In the genomic region with DNA sequence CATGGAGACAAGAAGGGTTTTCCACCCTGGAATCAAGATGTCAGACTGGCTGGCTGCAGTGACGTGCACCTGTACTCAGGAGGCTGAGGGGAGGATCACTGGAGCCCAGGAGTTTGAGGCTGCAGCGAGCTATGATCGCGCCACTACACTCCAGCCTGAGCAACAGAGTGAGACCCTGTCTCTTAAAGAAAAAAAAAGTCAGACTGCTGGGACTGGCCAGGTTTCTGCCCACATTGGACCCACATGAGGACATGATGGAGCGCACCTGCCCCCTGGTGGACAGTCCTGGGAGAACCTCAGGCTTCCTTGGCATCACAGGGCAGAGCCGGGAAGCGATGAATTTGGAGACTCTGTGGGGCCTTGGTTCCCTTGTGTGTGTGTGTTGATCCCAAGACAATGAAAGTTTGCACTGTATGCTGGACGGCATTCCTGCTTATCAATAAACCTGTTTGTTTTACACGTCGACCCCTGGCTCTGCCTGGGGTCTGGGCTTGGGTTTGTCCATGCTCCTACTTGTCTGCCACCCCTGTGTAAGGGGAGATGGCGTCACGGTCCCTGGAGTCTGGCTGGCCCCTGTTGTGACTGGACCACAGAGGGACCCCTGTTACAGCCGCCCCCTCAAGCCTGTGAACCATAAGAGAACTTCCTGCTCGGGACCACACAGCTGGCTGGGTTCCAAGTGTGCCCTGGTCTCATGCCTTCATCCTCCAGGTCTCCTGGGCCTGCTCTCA, we compare ENCODE assay signal across 8 cellular contexts.
DNase-seq lines count a peak whose midpoint lies in the region; ATAC-seq and TF ChIP-seq lines count a peak whose summit lies in the region.

No MANE protein-coding gene starts in this region.

- H3K4me1 ChIP-seq in BLaER1 = peaks cover 46% of the 10 kb centered on the region

- no peaks in the 10 kb centered on the region for H4K20me1 ChIP-seq in BLaER1

- DNase-seq in NCI-H2107 (lab: John Stamatoyannopoulos, UW) = peak; percentile 26
- peak; percentile 84 for DNase-seq in UCSD-AML1 (lab: John Stamatoyannopoulos, UW; ENCODE audit: unreplicated experiment)
- peak; percentile 73 for DNase-seq in astrocyte of the spinal cord (ENCODE audit: low read depth, low spot score)
- peak in 50 of 51 donors; percentile 13 to 93 (median 68) for DNase-seq in hypothalamus (lab: John Stamatoyannopoulos, UW)
- DNase-seq in smooth muscle cell of the brain vasculature (ENCODE audit: low read depth, low spot score) = peak; percentile 67

- H3K27ac ChIP-seq in BLaER1 = peak overlapping the region; percentile 18; the same call in 1 of the 2 replicates

- no peak overlapping the region for H3K4me3 ChIP-seq in BLaER1
- no peak overlapping the region for H3K4me3 ChIP-seq in astrocyte of the spinal cord (ENCODE audit: low read depth, low read length)

- H3K36me3 ChIP-seq in BLaER1 = no peaks in the 10 kb centered on the region

- peak; percentile 91 for TF ChIP-seq CTCF in astrocyte of the spinal cord (IDR thresholded peaks at IDR 0.05; ENCODE audit: low read depth, low read length)

- peak; percentile 40 for ATAC-seq in GM19351 (IDR thresholded peaks at IDR 0.05; ENCODE audit: unreplicated experiment)
- no peak for ATAC-seq in HG03469 (IDR thresholded peaks at IDR 0.05; ENCODE audit: unreplicated experiment)

- in situ Hi-C loops in astrocyte of the spinal cord (cut with HindIII; ENCODE audit: low sequenced_read_pairs) = no loop called here

- H3K4me2 ChIP-seq in BLaER1 = peak overlapping the region; percentile 63

- H3K9ac ChIP-seq in BLaER1 = no peak overlapping the region

- no peaks in the 10 kb centered on the region for H3K9me3 ChIP-seq in BLaER1

- H3K27me3 ChIP-seq in BLaER1 = no peaks in the 10 kb centered on the region

Comparison
In these comparisons a context has a peak if more than half of its experiments do, and no peak if none do; other contexts are left out.
1. DNase-seq: peak in every context shown above with its lines; median percentile 84 in UCSD-AML1; 73 in astrocyte of the spinal cord; 68 in hypothalamus; 67 in smooth muscle cell of the brain vasculature; 26 in NCI-H2107.